ENCODE assay signal across 1 cellular context in the genomic region with DNA sequence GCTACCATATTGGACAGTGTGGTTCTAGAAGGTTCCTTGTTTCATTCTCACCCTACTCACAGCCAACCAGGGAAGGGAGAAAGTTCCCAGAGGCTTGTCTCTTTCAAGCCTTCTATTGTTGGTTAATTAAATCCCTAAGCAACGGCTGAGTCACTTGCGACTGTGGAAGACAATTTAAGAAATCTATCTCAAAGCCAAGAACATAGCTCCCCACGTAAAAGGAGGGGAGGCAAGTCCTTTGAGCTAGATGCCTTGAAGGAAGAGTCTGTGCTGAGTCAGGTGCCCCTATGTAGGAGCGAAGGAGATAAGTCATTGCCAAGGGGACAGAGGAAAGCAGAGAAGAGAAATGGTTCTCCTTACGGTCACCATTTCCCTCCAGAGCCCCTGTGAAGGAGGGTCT.
TF ChIP-seq lines count a peak whose summit lies in the region.

No MANE protein-coding gene starts in this region.

TF ChIP-seq in K562, 482 proteins besides CTCF, POLR2A, EP300 and RAD21 (continued from another document):
- no peak for TF ChIP-seq TEAD2 (tag; IDR thresholded peaks at IDR 0.05)
- no peak for TF ChIP-seq CCAR2 (IDR thresholded peaks at IDR 0.05; ENCODE audit: low read depth, low read length)
- no peak for TF ChIP-seq GTF2E2 (tag; IDR thresholded peaks at IDR 0.05)
- peak; percentile 15; the same call in 1 of the 2 replicates for TF ChIP-seq CTBP1 (IDR thresholded peaks at IDR 0.05; ENCODE audit: borderline replicate concordance)
- TF ChIP-seq, protein P1, sequence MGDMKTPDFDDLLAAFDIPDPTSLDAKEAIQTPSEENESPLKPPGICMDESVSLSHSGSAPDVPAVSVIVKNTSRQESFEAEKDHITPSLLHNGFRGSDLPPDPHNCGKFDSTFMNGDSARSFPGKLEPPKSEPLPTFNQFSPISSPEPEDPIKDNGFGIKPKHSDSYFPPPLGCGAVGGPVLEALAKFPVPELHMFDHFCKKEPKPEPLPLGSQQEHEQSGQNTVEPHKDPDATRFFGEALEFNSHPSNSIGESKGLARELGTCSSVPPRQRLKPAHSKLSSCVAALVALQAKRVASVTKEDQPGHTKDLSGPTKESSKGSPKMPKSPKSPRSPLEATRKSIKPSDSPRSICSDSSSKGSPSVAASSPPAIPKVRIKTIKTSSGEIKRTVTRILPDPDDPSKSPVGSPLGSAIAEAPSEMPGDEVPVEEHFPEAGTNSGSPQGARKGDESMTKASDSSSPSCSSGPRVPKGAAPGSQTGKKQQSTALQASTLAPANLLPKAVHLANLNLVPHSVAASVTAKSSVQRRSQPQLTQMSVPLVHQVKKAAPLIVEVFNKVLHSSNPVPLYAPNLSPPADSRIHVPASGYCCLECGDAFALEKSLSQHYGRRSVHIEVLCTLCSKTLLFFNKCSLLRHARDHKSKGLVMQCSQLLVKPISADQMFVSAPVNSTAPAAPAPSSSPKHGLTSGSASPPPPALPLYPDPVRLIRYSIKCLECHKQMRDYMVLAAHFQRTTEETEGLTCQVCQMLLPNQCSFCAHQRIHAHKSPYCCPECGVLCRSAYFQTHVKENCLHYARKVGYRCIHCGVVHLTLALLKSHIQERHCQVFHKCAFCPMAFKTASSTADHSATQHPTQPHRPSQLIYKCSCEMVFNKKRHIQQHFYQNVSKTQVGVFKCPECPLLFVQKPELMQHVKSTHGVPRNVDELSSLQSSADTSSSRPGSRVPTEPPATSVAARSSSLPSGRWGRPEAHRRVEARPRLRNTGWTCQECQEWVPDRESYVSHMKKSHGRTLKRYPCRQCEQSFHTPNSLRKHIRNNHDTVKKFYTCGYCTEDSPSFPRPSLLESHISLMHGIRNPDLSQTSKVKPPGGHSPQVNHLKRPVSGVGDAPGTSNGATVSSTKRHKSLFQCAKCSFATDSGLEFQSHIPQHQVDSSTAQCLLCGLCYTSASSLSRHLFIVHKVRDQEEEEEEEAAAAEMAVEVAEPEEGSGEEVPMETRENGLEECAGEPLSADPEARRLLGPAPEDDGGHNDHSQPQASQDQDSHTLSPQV (IDR thresholded peaks at IDR 0.05): peak; percentile 48; the same call in 1 of the 2 replicates
- no peak for TF ChIP-seq MLLT1 (IDR thresholded peaks at IDR 0.05)
